Comparison of ENCODE assay signal across 8 cellular contexts in genomic region chr7:139523199-139523941, GRCh38. TPM values are rescaled to one million over a fixed set of nuclear protein-coding genes. Genes with fewer than 3 reads are reported as not detected.
DNase-seq lines count a peak whose midpoint lies in the region; ATAC-seq and TF ChIP-seq lines count a peak whose summit lies in the region.
"Had no signal": no experiment of that assay in that cellular context is flagged by ENCODE, and none has a peak within 500 bp of the region (broad histone marks: within the 10 kb centered on the region; RNA-seq: fewer than 3 reads in every experiment).

TSS of gene CLEC2L (plus strand) at chr7:139523685. CDS start at chr7:139523928, 243 bp downstream.

- H3K4me1 ChIP-seq in HAP-1, result no peaks in the 10 kb centered on the region; the same call in 1 of the 2 replicates
- H3K4me1 ChIP-seq in smooth muscle cell (ENCODE audit: low read depth), result no peaks in the 10 kb centered on the region

- H3K4me1 Mint-ChIP-seq in activated T-cell treated with anti-CD3 and anti-CD28 coated beads, Interleukin-2, amount 50 U/mL, for 4 hours (ENCODE audit: low read depth), result peaks cover 6% of the 10 kb centered on the region

- H3K4me3 ChIP-seq in HAP-1 (peak within 1 kb of the TSS; percentile 26), iPS-11a (ENCODE audit: low read depth, low read length) (peak within 1 kb of the TSS; percentile 40), smooth muscle cell (peak within 1 kb of the TSS; percentile 26)

- H3K36me3 Mint-ChIP-seq in activated T-cell treated with anti-CD3 and anti-CD28 coated beads, Interleukin-2, amount 50 U/mL, for 4 hours (ENCODE audit: insufficient read depth), result no peaks in the 10 kb centered on the region

- H2AFZ ChIP-seq in smooth muscle cell (ENCODE audit: low read depth), result no peak within 1 kb of the TSS

- DNase-seq in HAP-1 (ENCODE audit: low spot score in 2 of 2) (peak; percentile 17 to 72), smooth muscle cell (lab: John Stamatoyannopoulos, UW; ENCODE audit: unreplicated experiment) (no peak)
- DNase-seq in activated T-cell treated with anti-CD3 and anti-CD28 coated beads, Interleukin-2, amount 50 U/mL, for 4 hours, result no peak
- DNase-seq in effector CD4-positive, alpha-beta T cell, result no peak

- ATAC-seq in activated T-cell treated with anti-CD3 and anti-CD28 coated beads, Interleukin-2, amount 50 U/mL, for 4 hours, result peak; percentile 61 to 80
- no peak for ATAC-seq in HG03460 (IDR thresholded peaks at IDR 0.05; ENCODE audit: unreplicated experiment)
- ATAC-seq in GM21723 (IDR thresholded peaks at IDR 0.05; ENCODE audit: unreplicated experiment), result no peak

- no peaks in the 10 kb centered on the region for H3K36me3 ChIP-seq in HAP-1 (replicated peaks)
- no peaks in the 10 kb centered on the region for H3K36me3 ChIP-seq in smooth muscle cell (ENCODE audit: low read depth)

- peak within 1 kb of the TSS; percentile 81 for H3K4me2 ChIP-seq in smooth muscle cell

- H3K9me3 ChIP-seq in HAP-1, result no peaks in the 10 kb centered on the region; the same call in 1 of the 2 replicates
- no peaks in the 10 kb centered on the region for H3K9me3 ChIP-seq in smooth muscle cell (replicated peaks; ENCODE audit: low read depth)

- H3K27me3 Mint-ChIP-seq in activated T-cell treated with anti-CD3 and anti-CD28 coated beads, Interleukin-2, amount 50 U/mL, for 4 hours (ENCODE audit: low read depth), result peaks cover 44% of the 10 kb centered on the region

- H3K9ac ChIP-seq in smooth muscle cell (ENCODE audit: low read depth), result no peak within 1 kb of the TSS

- no peak for TF ChIP-seq CTCF in smooth muscle cell (IDR thresholded peaks at IDR 0.05; ENCODE audit: borderline replicate concordance, insufficient read depth, poor library complexity, severe bottlenecking)

- 3% methylated on average over 60 of the region's 75 CpGs for WGBS in smooth muscle cell (ENCODE audit: low lambda C conversion rate)

- H3K9me3 Mint-ChIP-seq in activated T-cell treated with anti-CD3 and anti-CD28 coated beads, Interleukin-2, amount 50 U/mL, for 4 hours, result no peaks in the 10 kb centered on the region
- H3K9me3 Mint-ChIP-seq: T-helper 2 cell treated with Interferon-gamma antibody and Interleukin-4, amounts not matched to agents 5 μg/mL and 100 μg/mL, for 36 hours had no signal

- in situ Hi-C loops in HAP-1 (cut with MboI; ENCODE audit: low sequenced_read_pairs), result no loop called here

- peaks cover 6% of the 10 kb centered on the region; the same call in 1 of the 2 replicates for H3K27me3 ChIP-seq in HAP-1 (ENCODE audit: low read depth)
- peaks cover 36% of the 10 kb centered on the region for H3K27me3 ChIP-seq in smooth muscle cell (ENCODE audit: low read depth)

- H3K79me2 ChIP-seq in smooth muscle cell (ENCODE audit: low read depth), result no peaks in the 10 kb centered on the region

- H3K4me3 Mint-ChIP-seq in activated T-cell treated with anti-CD3 and anti-CD28 coated beads, Interleukin-2, amount 50 U/mL, for 4 hours, result peak within 1 kb of the TSS; percentile 33
- H3K4me3 Mint-ChIP-seq: T-helper 2 cell treated with Interferon-gamma antibody and Interleukin-4, amounts not matched to agents 5 μg/mL and 100 μg/mL, for 36 hours had no signal

- H4K20me1 ChIP-seq in smooth muscle cell (ENCODE audit: low read depth), result no peaks in the 10 kb centered on the region

- no peaks in the 10 kb centered on the region for H3F3A ChIP-seq in smooth muscle cell (ENCODE audit: low read depth)

- no peak within 1 kb of the TSS for H3K27ac ChIP-seq in smooth muscle cell (ENCODE audit: low read depth)

RNA-seq across cellular contexts. Expression of gene CLEC2L, which starts in this region (rescaled TPM):
- total RNA-seq in activated T-cell treated with anti-CD3 and anti-CD28 coated beads, Interleukin-2, amount 50 U/mL, for 4 hours, result not detected
- total RNA-seq in smooth muscle cell, result not detected in 2 replicates
- not detected in 2 replicates for polyA plus RNA-seq in smooth muscle cell

Comparison
In these comparisons a context has a peak if more than half of its experiments do, and no peak if none do; other contexts are left out.
1. Peak in ATAC-seq in activated T-cell treated with anti-CD3 and anti-CD28 coated beads, Interleukin-2, amount 50 U/mL, for 4 hours; RNA of the gene not detected or under 1 TPM.
2. DNase-seq: peak in HAP-1 (2 of 2); none in activated T-cell treated with anti-CD3 and anti-CD28 coated beads, Interleukin-2, amount 50 U/mL, for 4 hours (single experiment), smooth muscle cell (single experiment) and effector CD4-positive, alpha-beta T cell (single experiment).
3. Peak in every context shown above with its lines, with median percentiles within 50 percentile points of each other: H3K4me3 ChIP-seq.